In genomic region chr5:73565166-73565968, GRCh38 we compare ENCODE assay signal across 8 cellular contexts. TPM values are rescaled to one million over a fixed set of nuclear protein-coding genes. Genes with fewer than 3 reads are reported as not detected.
DNase-seq lines count a peak whose midpoint lies in the region; ATAC-seq and TF ChIP-seq lines count a peak whose summit lies in the region.

ANKRA2 (minus strand) TSS chr5:73565639; CDS start chr5:73562881, 2,758 bp downstream.
UTP15 (plus strand) TSS chr5:73565743; CDS start chr5:73567345, 1,602 bp downstream.

- H3K4me3 ChIP-seq in prostate gland: peak within 1 kb of the TSS; percentile 59 to 79
- H3K4me3 ChIP-seq in urinary bladder (ENCODE audit: low read depth, low read length): peak within 1 kb of the TSS; percentile 71

- TF ChIP-seq CTCF in prostate gland (IDR thresholded peaks at IDR 0.05): peak in 1 of 4 experiments; percentile 20

- DNase-seq in NCI-H187 treated with DMSO at 0.1 percent for 48 hours (lab: John Stamatoyannopoulos, UW) (peak; percentile 64), anterior cingulate cortex (lab: John Stamatoyannopoulos, UW) (peak; percentile 67 to 99 (median 94)), left ventricle myocardium superior (peak; percentile 100), prostate gland (ENCODE audit: low spot score) (peak; percentile 98)

- H3K36me3 ChIP-seq in prostate gland (no peaks in the 10 kb centered on the region), urinary bladder (ENCODE audit: insufficient read depth) (no peaks in the 10 kb centered on the region)

- no peaks in the 10 kb centered on the region for H3K27me3 ChIP-seq in prostate gland (replicated peaks; ENCODE audit: insufficient read depth)

- intact Hi-C loops in T-helper 2 cell treated with Interferon-gamma antibody and Interleukin-4, amounts not matched to agents 100 ng/mL and 5 ng/mL, for 36 hours (cut with micrococcal nuclease): loop anchor here (1.0 to 10.0 kb wide), 6 partner anchors 67 to 1672 kb away; partner anchors contain the start of genes ANKRD31, BTF3, GFM2 and HEXB
- intact Hi-C loops in left ventricle myocardium superior (cut with micrococcal nuclease) (no loop called here), prostate gland (cut with DNase I) (no loop called here)

- H3K27ac ChIP-seq in prostate gland (peak within 1 kb of the TSS; percentile 87 to 94), urinary bladder (ENCODE audit: low read depth) (peak within 1 kb of the TSS; percentile 91)

- no peaks in the 10 kb centered on the region for H3K9me3 ChIP-seq in prostate gland

- WGBS in prostate gland: under 1% methylated on average over 60 of the region's 60 CpGs
- WGBS in urinary bladder: under 1% methylated on average over 60 of the region's 60 CpGs

- no peaks in the 10 kb centered on the region for H3K4me1 ChIP-seq in prostate gland (replicated peaks)
- no peaks in the 10 kb centered on the region for H3K4me1 ChIP-seq in urinary bladder (ENCODE audit: insufficient read depth)

- ATAC-seq in GM18499 (IDR thresholded peaks at IDR 0.05; ENCODE audit: insufficient read depth, unreplicated experiment) (peak; percentile 86), HG02943 (IDR thresholded peaks at IDR 0.05; ENCODE audit: low read depth, unreplicated experiment) (peak; percentile 96), left ventricle myocardium superior (peak; percentile 100)

- peak; percentile 77 for TF ChIP-seq POLR2A in prostate gland (IDR thresholded peaks at IDR 0.05)

RNA-seq across cellular contexts. Expression of gene ANKRA2, which starts in this region (rescaled TPM):
- 13.3 and 17.5 TPM in 2 replicates for total RNA-seq in T-helper 2 cell treated with Interferon-gamma antibody and Interleukin-4, amounts not matched to agents 100 ng/mL and 5 ng/mL, for 36 hours
- total RNA-seq in left ventricle myocardium superior (14.1 TPM), prostate gland (10 to 100 TPM; 36.5 to 43.1 TPM), urinary bladder (61.8 TPM)
- polyA plus RNA-seq in urinary bladder: 20.6 TPM

RNA-seq across cellular contexts. Expression of gene UTP15, which starts in this region (rescaled TPM):
- 28.2 and 28.3 TPM in 2 replicates for total RNA-seq in T-helper 2 cell treated with Interferon-gamma antibody and Interleukin-4, amounts not matched to agents 100 ng/mL and 5 ng/mL, for 36 hours
- total RNA-seq in left ventricle myocardium superior (11.3 TPM), prostate gland (10 to 100 TPM; 11.3 to 31.9 TPM), urinary bladder (24.7 TPM)
- polyA plus RNA-seq in urinary bladder: 5.3 TPM

Comparison
In these comparisons a context has a peak if more than half of its experiments do, and no peak if none do; other contexts are left out.
1. Peak in every context shown above with its lines: DNase-seq, ATAC-seq, H3K4me3 ChIP-seq and H3K27ac ChIP-seq.